1 cellular context compared by ENCODE assay signal in genomic region chr4:39458505-39459300, GRCh38.
TF ChIP-seq lines count a peak whose summit lies in the region.

Gene LIAS, plus strand, starts transcription at chr4:39459056. Its CDS starts 62 bp downstream, at chr4:39459118.
Gene RPL9, minus strand, starts transcription at chr4:39458922. Its CDS starts 483 bp downstream, at chr4:39458439.

TF ChIP-seq in HepG2, 621 proteins besides CTCF, POLR2A, EP300 and RAD21 (continued from another document and continues in another):
- TF ChIP-seq RNF219 (CRISPR knock-in tag; IDR thresholded peaks at IDR 0.05) (peak; percentile 39; the same call in 1 of the 2 replicates), GATAD1 (CRISPR knock-in tag; IDR thresholded peaks at IDR 0.05) (peak; percentile 98), ZNF775 (CRISPR knock-in tag; IDR thresholded peaks at IDR 0.05; ENCODE audit: borderline replicate concordance) (0 out of 2 replicates have a peak, but pooled peaks have one; percentile 54), ZKSCAN1 (IDR thresholded peaks at IDR 0.05; ENCODE audit: low read length) (peak; percentile 34; the same call in 1 of the 2 replicates), ZMYM2 (CRISPR knock-in tag; IDR thresholded peaks at IDR 0.05) (no peak), HDAC2 (CRISPR knock-in tag; IDR thresholded peaks at IDR 0.05) (peak; percentile 84), GLMP (CRISPR knock-in tag; IDR thresholded peaks at IDR 0.05; ENCODE audit: borderline replicate concordance) (no peak), AHR (CRISPR knock-in tag; IDR thresholded peaks at IDR 0.05) (0 out of 2 replicates have a peak, but pooled peaks have one; percentile 48), IRF1 (CRISPR knock-in tag; IDR thresholded peaks at IDR 0.05; ENCODE audit: low read depth) (0 out of 2 replicates have a peak, but pooled peaks have one; percentile 67), ARID4A (CRISPR knock-in tag; IDR thresholded peaks at IDR 0.05; ENCODE audit: borderline replicate concordance) (peak; percentile 88; the same call in 1 of the 2 replicates), ZNF788 (CRISPR knock-in tag; IDR thresholded peaks at IDR 0.05; ENCODE audit: borderline replicate concordance) (peak; percentile 74; the same call in 1 of the 2 replicates), ZFX (CRISPR knock-in tag; IDR thresholded peaks at IDR 0.05; ENCODE audit: low read depth) (peak; percentile 98), TBX2 (CRISPR knock-in tag; IDR thresholded peaks at IDR 0.05; ENCODE audit: borderline replicate concordance) (peak; percentile 77), MED1 (CRISPR knock-in tag; IDR thresholded peaks at IDR 0.05) (peak; percentile 77; the same call in 1 of the 2 replicates), GATAD2A (CRISPR knock-in tag; IDR thresholded peaks at IDR 0.05) (peak; percentile 45), SIN3B (IDR thresholded peaks at IDR 0.05; ENCODE audit: low read length) (peak; percentile 89; the same call in 1 of the 2 replicates), ZFY (CRISPR knock-in tag; IDR thresholded peaks at IDR 0.05) (peak; percentile 96), MYPOP (CRISPR knock-in tag; IDR thresholded peaks at IDR 0.05) (peak; percentile 83), ZNF230 (CRISPR knock-in tag; IDR thresholded peaks at IDR 0.05) (peak; percentile 70; the same call in 1 of the 2 replicates), FIP1L1 (IDR thresholded peaks at IDR 0.05; ENCODE audit: borderline replicate concordance, insufficient read depth, low read depth, low read length) (no peak), DMAP1 (CRISPR knock-in tag; IDR thresholded peaks at IDR 0.05) (peak; percentile 95), SMAD9 (CRISPR knock-in tag; IDR thresholded peaks at IDR 0.05) (no peak; the same call in 1 of the 2 replicates), ATF5 (CRISPR knock-in tag; IDR thresholded peaks at IDR 0.05; ENCODE audit: low read depth) (no peak), ARID5B (CRISPR knock-in tag; IDR thresholded peaks at IDR 0.05) (peak; percentile 72), TOPORS (CRISPR knock-in tag; IDR thresholded peaks at IDR 0.05) (peak; percentile 71), ZNF432 (CRISPR knock-in tag; IDR thresholded peaks at IDR 0.05; ENCODE audit: borderline replicate concordance) (no peak), RFX1 (IDR thresholded peaks at IDR 0.05) (no peak), MTF1 (CRISPR knock-in tag; IDR thresholded peaks at IDR 0.05) (0 out of 2 replicates have a peak, but pooled peaks have one; percentile 46), HNRNPH1 (optimal IDR thresholded peaks at IDR 0.05; ENCODE audit: low read depth, low read length) (no peak), ZBTB34 (CRISPR knock-in tag; IDR thresholded peaks at IDR 0.05) (peak; percentile 39; the same call in 1 of the 2 replicates), ZNF253 (CRISPR knock-in tag; IDR thresholded peaks at IDR 0.05; ENCODE audit: borderline replicate concordance) (0 out of 2 replicates have a peak, but pooled peaks have one; percentile 66), CENPBD1 (CRISPR knock-in tag; IDR thresholded peaks at IDR 0.05; ENCODE audit: borderline replicate concordance, low read depth) (no peak), RERE (CRISPR knock-in tag; IDR thresholded peaks at IDR 0.05; ENCODE audit: low read depth) (no peak)
